ENCODE assay signal across 12 cellular contexts in the genomic region with DNA sequence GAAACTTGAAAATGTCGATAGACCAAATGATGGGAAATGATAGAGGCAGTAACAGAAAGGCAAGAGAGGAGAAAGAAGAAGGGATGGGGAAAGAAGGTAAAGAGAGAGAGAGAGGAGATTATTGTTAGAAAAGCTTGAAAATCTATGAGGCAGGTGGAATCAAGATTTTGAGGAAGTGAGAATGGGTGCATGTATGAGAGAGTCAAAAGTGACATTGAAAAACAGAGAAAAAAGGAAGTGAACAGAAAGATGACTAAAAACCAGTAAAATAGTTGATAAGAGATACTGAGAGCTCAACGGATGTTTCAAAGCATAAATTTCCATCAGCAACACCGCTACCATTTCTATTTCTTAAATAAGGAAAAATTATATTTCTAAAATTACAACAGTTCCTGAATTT.
A peak's percentile ranks its signal among the peaks of the same experiment; 100 is the strongest.
DNase-seq lines count a peak whose midpoint lies in the region; ATAC-seq and TF ChIP-seq lines count a peak whose summit lies in the region.
"Had no signal": no experiment of that assay in that cellular context is flagged by ENCODE, and none has a peak within 500 bp of the region (broad histone marks: within the 10 kb centered on the region; RNA-seq: fewer than 3 reads in every experiment).

No MANE protein-coding gene starts in this region.

- CTCF ChIA-PET in Caco-2 (lab: Charles Lee): no interaction called here

- H3K79me2 ChIP-seq in OCI-LY1 (ENCODE audit: insufficient read depth, low read length): no peaks in the 10 kb centered on the region

- ATAC-seq in GM18511 (IDR thresholded peaks at IDR 0.05; ENCODE audit: unreplicated experiment): peak; percentile 100
- ATAC-seq in GM21515 (IDR thresholded peaks at IDR 0.05; ENCODE audit: unreplicated experiment): peak; percentile 100
- ATAC-seq in HG03108 (IDR thresholded peaks at IDR 0.05; ENCODE audit: unreplicated experiment): peak; percentile 100

- no peak overlapping the region for H3K4me3 ChIP-seq in OCI-LY1 (ENCODE audit: low read depth, low read length, poor library complexity, severe bottlenecking)
- H3K4me3 ChIP-seq in adrenal gland: no peak overlapping the region
- no peak overlapping the region for H3K4me3 ChIP-seq in esophagus muscularis mucosa
- no peak overlapping the region for H3K4me3 ChIP-seq in Caco-2 (ENCODE audit: low read depth, low read length)

- H3K27me3 ChIP-seq in OCI-LY1 (ENCODE audit: insufficient read depth, low read length) (no peaks in the 10 kb centered on the region), adrenal gland (no peaks in the 10 kb centered on the region), esophagus muscularis mucosa (no peaks in the 10 kb centered on the region), Caco-2 (replicated peaks; ENCODE audit: control insufficient read depth, insufficient read depth, low read length) (no peaks in the 10 kb centered on the region)

- peaks cover 10% of the 10 kb centered on the region for H3K4me1 ChIP-seq in OCI-LY1 (ENCODE audit: insufficient read depth, low read length, severe bottlenecking)
- no peaks in the 10 kb centered on the region for H3K4me1 ChIP-seq in adrenal gland (replicated peaks in 1 of 2)
- H3K4me1 ChIP-seq in esophagus muscularis mucosa: no peaks in the 10 kb centered on the region
- H3K4me1 ChIP-seq in Caco-2: no peaks in the 10 kb centered on the region

- no peak overlapping the region for H3K9ac ChIP-seq in OCI-LY1 (ENCODE audit: low read length)

- H3K9me3 Mint-ChIP-seq in Caco-2 (ENCODE audit: unreplicated experiment): peaks cover 44% of the 10 kb centered on the region

- 0 out of 2 replicates have a peak, but pooled peaks cover 4% of the 10 kb centered on the region for H3F3A ChIP-seq in OCI-LY1 (ENCODE audit: insufficient read depth, low read length)

- no peak overlapping the region for H3K4me3 Mint-ChIP-seq in Caco-2 (ENCODE audit: unreplicated experiment)
- H3K4me3 Mint-ChIP-seq: CD4-positive, CD25-positive, alpha-beta regulatory T cell had no signal

- H3K36me3 ChIP-seq in OCI-LY1 (ENCODE audit: insufficient read depth, low read length) (no peaks in the 10 kb centered on the region), adrenal gland (replicated peaks in 1 of 2) (no peaks in the 10 kb centered on the region), esophagus muscularis mucosa (no peaks in the 10 kb centered on the region), Caco-2 (ENCODE audit: control insufficient read depth, insufficient read depth, low read length) (no peaks in the 10 kb centered on the region)

- TF ChIP-seq CTCF in OCI-LY1 (IDR thresholded peaks at IDR 0.05; ENCODE audit: low read length) (no peak), adrenal gland (IDR thresholded peaks at IDR 0.05) (no peak), esophagus muscularis mucosa (IDR thresholded peaks at IDR 0.05) (no peak), Caco-2 (IDR thresholded peaks at IDR 0.05; ENCODE audit: insufficient read depth in 1 of 2, low read depth in 1 of 2, low read length in 1 of 2, severe bottlenecking in 1 of 2, unreplicated experiment in 1 of 2) (no peak)

- H3K4me2 ChIP-seq in OCI-LY1 (ENCODE audit: low read length): no peak overlapping the region

- H3K27me3 Mint-ChIP-seq in Caco-2 (ENCODE audit: insufficient read depth, unreplicated experiment): no peaks in the 10 kb centered on the region
- H3K27me3 Mint-ChIP-seq: CD4-positive, CD25-positive, alpha-beta regulatory T cell had no signal

- DNase-seq in adrenal gland: no peak
- no peak for DNase-seq in esophagus muscularis mucosa (ENCODE audit: extremely low spot score)
- DNase-seq in effector CD8-positive, alpha-beta T cell (lab: John Stamatoyannopoulos, UW): no peak
- DNase-seq in Caco-2: no peak
- DNase-seq: activated CD4-positive, alpha-beta T cell treated with anti-CD3 and anti-CD28 coated beads, Interleukin-2, amount 50 U/mL, for 48 hours; aorta; CD4-positive, CD25-positive, alpha-beta regulatory T cell; NCI-H1092 treated with DMSO at 0.1 percent for 48 hours had no signal

- no TSS peak for BruUV-seq in Caco-2 (replicated peaks; lab: Mats Ljungman, UMichigan)

- WGBS in adrenal gland, 4 donors: 83 to 89% (median 85%) methylated on average over 3 of the region's 3 CpGs
- 85% methylated on average over 3 of the region's 3 CpGs for WGBS in esophagus muscularis mucosa

- H3K27ac ChIP-seq in OCI-LY1 (ENCODE audit: low read depth, low read length, poor library complexity, severe bottlenecking): peak overlapping the region; percentile 82
- no peak overlapping the region for H3K27ac ChIP-seq in adrenal gland
- H3K27ac ChIP-seq in esophagus muscularis mucosa (replicated peaks in 1 of 4): no peak overlapping the region

- intact Hi-C loops in adrenal gland (cut with DNase I) (no loop called here), esophagus muscularis mucosa (cut with DNase I) (no loop called here), Caco-2 (cut with micrococcal nuclease; ENCODE audit: unreplicated experiment) (no loop called here)

- H3K27ac Mint-ChIP-seq in Caco-2 (ENCODE audit: unreplicated experiment): no peak overlapping the region
- H3K27ac Mint-ChIP-seq: CD4-positive, CD25-positive, alpha-beta regulatory T cell had no signal

- no peaks in the 10 kb centered on the region for H4K20me1 ChIP-seq in OCI-LY1 (ENCODE audit: insufficient read depth, low read length)

- TF ChIP-seq EP300 in esophagus muscularis mucosa (IDR thresholded peaks at IDR 0.05): no peak

- H3K4me1 Mint-ChIP-seq in Caco-2 (ENCODE audit: low read depth, unreplicated experiment): no peaks in the 10 kb centered on the region
- H3K4me1 Mint-ChIP-seq: CD4-positive, CD25-positive, alpha-beta regulatory T cell had no signal

- POLR2A ChIA-PET in Caco-2 (lab: Charles Lee): no interaction called here

- TF ChIP-seq POLR2A in adrenal gland (IDR thresholded peaks at IDR 0.05) (no peak), esophagus muscularis mucosa (IDR thresholded peaks at IDR 0.05; ENCODE audit: low read depth) (no peak)

- H2AFZ ChIP-seq in OCI-LY1 (ENCODE audit: low read length): no peak overlapping the region

- no peaks in the 10 kb centered on the region for H3K9me2 ChIP-seq in OCI-LY1 (ENCODE audit: low read depth, low read length)

- H3K9me3 ChIP-seq in OCI-LY1 (ENCODE audit: low read length) (peaks cover 12% of the 10 kb centered on the region), adrenal gland (replicated peaks in 1 of 3) (no peaks in the 10 kb centered on the region), esophagus muscularis mucosa (peaks cover 0 to 26% (median 24%) of the 10 kb centered on the region in 4 donors), Caco-2 (peaks cover 4% of the 10 kb centered on the region; the same call in 1 of the 2 replicates)

- no peaks in the 10 kb centered on the region for H3K36me3 Mint-ChIP-seq in Caco-2 (ENCODE audit: insufficient read depth, unreplicated experiment)
- H3K36me3 Mint-ChIP-seq: CD4-positive, CD25-positive, alpha-beta regulatory T cell had no signal
